ENCODE assay signal across 7 cellular contexts in the genomic region with DNA sequence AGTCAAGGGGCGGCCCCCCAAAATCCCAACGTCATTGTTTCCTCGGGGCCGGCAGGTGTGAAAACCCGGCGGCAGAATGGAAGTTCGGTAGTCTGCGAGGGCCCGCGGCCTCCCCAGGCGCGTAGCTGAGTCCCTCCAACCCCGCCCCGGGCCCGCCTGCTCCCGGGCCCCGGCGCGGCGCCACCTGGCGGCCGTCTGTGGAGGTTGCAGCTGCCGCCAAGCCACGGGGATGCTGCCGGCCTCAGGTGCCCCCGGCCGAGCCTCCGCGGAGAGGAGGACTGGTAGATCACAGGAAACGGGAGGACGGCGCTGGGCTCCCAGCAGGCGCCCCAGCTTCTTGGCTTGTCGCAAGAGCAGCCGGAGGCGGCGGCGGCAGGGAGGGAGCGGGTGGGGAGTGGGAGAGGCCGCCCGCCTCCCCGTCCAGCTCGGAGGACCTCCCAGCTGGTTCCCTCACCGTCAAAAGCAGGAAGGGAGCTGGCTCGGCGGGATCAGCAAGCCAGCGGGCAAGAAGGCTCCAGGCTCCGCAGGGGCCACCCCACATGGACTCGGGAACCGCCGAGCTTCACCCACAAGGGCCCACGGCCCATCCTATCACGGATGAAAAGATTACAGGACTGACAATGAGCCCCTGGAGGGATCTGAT.
DNase-seq lines count a peak whose midpoint lies in the region; ATAC-seq and TF ChIP-seq lines count a peak whose summit lies in the region.
"Not testable (repeated sequence)": the region's sequence is repeated elsewhere in the genome, so short reads cannot be mapped to it uniquely, and the experiment has no call there.

No MANE protein-coding gene starts in this region.

- not testable (repeated sequence) for H3K4me3 Mint-ChIP-seq in MCF 10A (ENCODE audit: unreplicated experiment)

- not testable (repeated sequence) for BruUV-seq in MCF 10A (replicated peaks; lab: Mats Ljungman, UMichigan)

- not testable (repeated sequence) for H3K4me1 Mint-ChIP-seq in MCF 10A (ENCODE audit: insufficient read depth, unreplicated experiment)

- not testable (repeated sequence) for H3K27ac Mint-ChIP-seq in MCF 10A (ENCODE audit: low read depth, unreplicated experiment)

- DNase-seq in NCI-H1436 (lab: John Stamatoyannopoulos, UW): peak; percentile 14
- DNase-seq in activated CD4-positive, alpha-beta T cell treated with anti-CD3 and anti-CD28 coated beads for 4 hours: peak; percentile 69 to 74
- DNase-seq in MCF 10A (ENCODE audit: unreplicated experiment): peak; percentile 40
- DNase-seq in islet precursor cell: peak; percentile 59
- DNase-seq in stimulated activated CD4-positive, alpha-beta T cell treated with anti-CD3 and anti-CD28 coated beads, Interleukin-12 subunit alpha, Interleukin-12 subunit beta, amount 100 ng/mL, for 4 hours: peak; percentile 58

- CTCF ChIA-PET in MCF 10A (lab: Yijun Ruan, JAX): not testable (repeated sequence)

- intact Hi-C loops in MCF 10A (cut with micrococcal nuclease): not testable (repeated sequence)

- POLR2A ChIA-PET in MCF 10A (lab: Yijun Ruan, JAX): not testable (repeated sequence)

- not testable (repeated sequence) for H3K27me3 Mint-ChIP-seq in MCF 10A (ENCODE audit: insufficient read depth, unreplicated experiment)

- peak; percentile 33 for TF ChIP-seq CTCF in MCF 10A (IDR thresholded peaks at IDR 0.05; ENCODE audit: unreplicated experiment)

- peak; percentile 69 for ATAC-seq in GM18519 (IDR thresholded peaks at IDR 0.05; ENCODE audit: low FRiP score, unreplicated experiment)
- peak; percentile 93 for ATAC-seq in HG02798 (IDR thresholded peaks at IDR 0.05; ENCODE audit: poor library complexity, unreplicated experiment)

- H3K36me3 Mint-ChIP-seq in MCF 10A (ENCODE audit: insufficient read depth, unreplicated experiment): not testable (repeated sequence)

- not testable (repeated sequence) for H3K9me3 Mint-ChIP-seq in MCF 10A (ENCODE audit: unreplicated experiment)

Comparison
In these comparisons a context has a peak if more than half of its experiments do, and no peak if none do; other contexts are left out.
1. Peak in every context shown above with its lines: DNase-seq and ATAC-seq.
2. DNase-seq: peak in every context shown above with its lines; median percentile 72 in activated CD4-positive, alpha-beta T cell treated with anti-CD3 and anti-CD28 coated beads for 4 hours; 59 in islet precursor cell; 58 in stimulated activated CD4-positive, alpha-beta T cell treated with anti-CD3 and anti-CD28 coated beads, Interleukin-12 subunit alpha, Interleukin-12 subunit beta, amount 100 ng/mL, for 4 hours; 40 in MCF 10A; 14 in NCI-H1436.